Comparison of ENCODE assay signal across 8 cellular contexts in genomic region chr17:46770818-46771600, GRCh38. TPM values are rescaled to one million over a fixed set of nuclear protein-coding genes. Genes with fewer than 3 reads are reported as not detected.
DNase-seq lines count a peak whose midpoint lies in the region; ATAC-seq and TF ChIP-seq lines count a peak whose summit lies in the region.

No MANE protein-coding gene starts in this region.

- TF ChIP-seq POLR2A in HCT116 (IDR thresholded peaks at IDR 0.05; ENCODE audit: borderline replicate concordance, extremely low read depth, insufficient read depth, insufficient read length) (no peak), tibial nerve (IDR thresholded peaks at IDR 0.05) (no peak)

- H3K36me3 Mint-ChIP-seq in CD8-positive, alpha-beta memory T cell, result no peaks in the 10 kb centered on the region
- no peaks in the 10 kb centered on the region for H3K36me3 Mint-ChIP-seq in dendritic cell treated with granulocyte-macrophage colony-stimulating factor and Interleukin-4, amounts not matched to agents 40 ng/mL and 50 ng/mL, for 4 days (ENCODE audit: low read depth)

- H4K91ac ChIP-seq in mesenchymal stem cell (ENCODE audit: low read length), result peak overlapping the region; percentile 41

- RAD21 ChIA-PET in HCT116 (lab: Charles Lee; ENCODE audit: low non-redundant PET in 1 of 2, low total read pairs in 2 of 2, uncharacterized antibody in 2 of 2, unreplicated experiment in 2 of 2), result no interaction called here

- H3K4me3 Mint-ChIP-seq in CD8-positive, alpha-beta memory T cell, result peak overlapping the region; percentile 50 to 81 (median 64)
- peak overlapping the region; percentile 42 for H3K4me3 Mint-ChIP-seq in dendritic cell treated with granulocyte-macrophage colony-stimulating factor and Interleukin-4, amounts not matched to agents 40 ng/mL and 50 ng/mL, for 4 days

- H3K79me1 ChIP-seq in mesenchymal stem cell (replicated peaks; ENCODE audit: low read length, poor library complexity, severe bottlenecking), result peaks cover 5% of the 10 kb centered on the region

- no peak overlapping the region for H3K27ac Mint-ChIP-seq in CD8-positive, alpha-beta memory T cell
- no peak overlapping the region for H3K27ac Mint-ChIP-seq in dendritic cell treated with granulocyte-macrophage colony-stimulating factor and Interleukin-4, amounts not matched to agents 40 ng/mL and 50 ng/mL, for 4 days

- H3K9me2 ChIP-seq in HCT116 (ENCODE audit: insufficient read depth), result no peaks in the 10 kb centered on the region

- peak; percentile 76 for ATAC-seq in HCT116
- ATAC-seq in RWPE2 (ENCODE audit: low read depth), result peak; percentile 65
- ATAC-seq in GM21526 (IDR thresholded peaks at IDR 0.05; ENCODE audit: low FRiP score, unreplicated experiment), result no peak
- no peak for ATAC-seq in GM21723 (IDR thresholded peaks at IDR 0.05; ENCODE audit: unreplicated experiment)

- H3K18ac ChIP-seq in mesenchymal stem cell (ENCODE audit: low read depth in 1 of 2, low read length in 2 of 2), result peak overlapping the region in 1 of 2 experiments; percentile 73

- no TSS peak for BruUV-seq in HCT116 (replicated peaks; lab: Mats Ljungman, UMichigan)

- TF ChIP-seq CTCF in HCT116 (IDR thresholded peaks at IDR 0.05 in 2 of 3, conservative IDR thresholded peaks at IDR 0.05 in 1 of 3; ENCODE audit: borderline replicate concordance in 1 of 3, insufficient read depth in 1 of 3, low read depth in 2 of 3, low read length in 2 of 3) (no peak), RWPE2 (IDR thresholded peaks at IDR 0.05; ENCODE audit: poor library complexity, severe bottlenecking) (no peak), tibial nerve (IDR thresholded peaks at IDR 0.05) (no peak)

- no peaks in the 10 kb centered on the region for H4K20me1 ChIP-seq in HCT116 (ENCODE audit: insufficient read depth)

- no peak for TF ChIP-seq RAD21 in HCT116 (IDR thresholded peaks at IDR 0.05; ENCODE audit: low read depth)

- H2AFZ ChIP-seq in HCT116 (ENCODE audit: low read depth, low read length, poor library complexity, severe bottlenecking) (peak overlapping the region; percentile 71), mesenchymal stem cell (ENCODE audit: low read depth, low read length) (peak overlapping the region; percentile 88)

- no peak overlapping the region for H2AK5ac ChIP-seq in mesenchymal stem cell (ENCODE audit: low read length, severe bottlenecking)

- peak overlapping the region; percentile 40 for H2BK5ac ChIP-seq in mesenchymal stem cell (ENCODE audit: low read depth, low read length, poor library complexity, severe bottlenecking)

- peak overlapping the region; percentile 87 for H4K8ac ChIP-seq in mesenchymal stem cell (ENCODE audit: low read length)

- H3K27ac ChIP-seq in CD8-positive, alpha-beta memory T cell (ENCODE audit: low read depth, low read length), result peak overlapping the region; percentile 24
- H3K27ac ChIP-seq in HCT116 (ENCODE audit: low read depth, low read length) (peak overlapping the region; percentile 79), RWPE2 (ENCODE audit: poor library complexity, severe bottlenecking) (peak overlapping the region; percentile 57), mesenchymal stem cell (ENCODE audit: low read length, poor library complexity, severe bottlenecking) (no peak overlapping the region), tibial nerve (peak overlapping the region in 2 of 4 donors; percentile 17 to 40)

- no peak overlapping the region for H3K14ac ChIP-seq in mesenchymal stem cell (ENCODE audit: low read length in 2 of 2)

- DNase-seq in CD8-positive, alpha-beta memory T cell, result peak in 1 of 5 donors; percentile 56
- DNase-seq in HCT116 (ENCODE audit: low read depth, low spot score) (no peak), RWPE2 (ENCODE audit: low spot score) (no peak), mesenchymal stem cell (peak; percentile 63), tibial nerve (ENCODE audit: low spot score in 2 of 2) (no peak)

- 5% methylated on average over 30 of the region's 79 CpGs for WGBS in mesenchymal stem cell
- WGBS in tibial nerve, 2 donors, result 12 to 15% methylated on average over 8 to 33 of the region's 79 CpGs

- H3K4me2 ChIP-seq in HCT116 (ENCODE audit: low read length) (peak overlapping the region; percentile 98), mesenchymal stem cell (ENCODE audit: low read length, poor library complexity, severe bottlenecking) (peak overlapping the region; percentile 62)

- H3K9ac ChIP-seq in HCT116 (ENCODE audit: low read length), result peak overlapping the region; percentile 81
- H3K9ac ChIP-seq in mesenchymal stem cell (ENCODE audit: low read length), result peak overlapping the region; percentile 8

- peak overlapping the region in 1 of 2 experiments; percentile 30 for H3K4ac ChIP-seq in mesenchymal stem cell (ENCODE audit: low read depth in 1 of 2, low read length in 2 of 2)

- H3K9me3 ChIP-seq in CD8-positive, alpha-beta memory T cell (ENCODE audit: low read length), result no peaks in the 10 kb centered on the region
- H3K9me3 ChIP-seq in HCT116 (ENCODE audit: control insufficient read depth in 1 of 2, insufficient read depth in 1 of 2, low read depth in 1 of 2, low read length in 2 of 2), result no peaks in the 10 kb centered on the region
- H3K9me3 ChIP-seq in RWPE2 (ENCODE audit: severe bottlenecking), result no peaks in the 10 kb centered on the region
- H3K9me3 ChIP-seq in mesenchymal stem cell (ENCODE audit: control insufficient read depth, low read length), result no peaks in the 10 kb centered on the region
- H3K9me3 ChIP-seq in tibial nerve, result no peaks in the 10 kb centered on the region

- CTCF ChIA-PET in CD8-positive, alpha-beta memory T cell (lab: Charles Lee), result no interaction called here
- CTCF ChIA-PET in HCT116 (lab: Charles Lee), result no interaction called here

- H2BK12ac ChIP-seq in mesenchymal stem cell (ENCODE audit: low read length in 2 of 2), result no peak overlapping the region

- H3K4me1 ChIP-seq in CD8-positive, alpha-beta memory T cell (ENCODE audit: insufficient read depth, low read length), result peaks cover 15% of the 10 kb centered on the region
- H3K4me1 ChIP-seq in HCT116 (ENCODE audit: control insufficient read depth in 1 of 2, insufficient read depth in 2 of 2, low read length in 2 of 2) (peaks cover 34 to 82% of the 10 kb centered on the region in 2 experiments), RWPE2 (ENCODE audit: insufficient read depth, poor library complexity, severe bottlenecking) (no peaks in the 10 kb centered on the region), mesenchymal stem cell (ENCODE audit: control insufficient read depth, insufficient read depth, low read depth, low read length) (peaks cover 29% of the 10 kb centered on the region), tibial nerve (peaks cover 0 to 32% (median 8%) of the 10 kb centered on the region in 4 donors)

- H3K4me1 Mint-ChIP-seq in CD8-positive, alpha-beta memory T cell, result peaks cover 4 to 27% (median 9%) of the 10 kb centered on the region in 3 donors
- peaks cover 17% of the 10 kb centered on the region for H3K4me1 Mint-ChIP-seq in dendritic cell treated with granulocyte-macrophage colony-stimulating factor and Interleukin-4, amounts not matched to agents 40 ng/mL and 50 ng/mL, for 4 days (ENCODE audit: low read depth)

- no peak overlapping the region for H3K4me3 ChIP-seq in CD8-positive, alpha-beta memory T cell (ENCODE audit: low read length)
- peak overlapping the region; percentile 52 to 65 for H3K4me3 ChIP-seq in HCT116 (replicated peaks in 1 of 2; ENCODE audit: low read depth in 1 of 2, low read length in 2 of 2)
- H3K4me3 ChIP-seq in RWPE2 (ENCODE audit: severe bottlenecking), result peak overlapping the region; percentile 60
- H3K4me3 ChIP-seq in mesenchymal stem cell (ENCODE audit: insufficient read depth in 1 of 2, low read depth in 1 of 2, low read length in 2 of 2), result peak overlapping the region in 1 of 2 experiments; percentile 68
- peak overlapping the region in 3 of 4 donors; percentile 9 to 59 (median 51) for H3K4me3 ChIP-seq in tibial nerve

- POLR2A ChIA-PET in CD8-positive, alpha-beta memory T cell (lab: Charles Lee), result no interaction called here
- POLR2A ChIA-PET in HCT116 (lab: Charles Lee), result no interaction called here

- H3K23ac ChIP-seq in mesenchymal stem cell (ENCODE audit: low read length in 2 of 2), result no peak overlapping the region

- peaks cover 25 to 43% of the 10 kb centered on the region in 2 donors for H3K27me3 Mint-ChIP-seq in CD8-positive, alpha-beta memory T cell
- H3K27me3 Mint-ChIP-seq in dendritic cell treated with granulocyte-macrophage colony-stimulating factor and Interleukin-4, amounts not matched to agents 40 ng/mL and 50 ng/mL, for 4 days, result peaks cover 81% of the 10 kb centered on the region

- no peaks in the 10 kb centered on the region for H3K36me3 ChIP-seq in CD8-positive, alpha-beta memory T cell (ENCODE audit: insufficient read depth, low read length)
- H3K36me3 ChIP-seq in HCT116 (ENCODE audit: control insufficient read depth in 1 of 2, insufficient read depth in 2 of 2, low read length in 2 of 2) (no peaks in the 10 kb centered on the region), RWPE2 (ENCODE audit: low read depth) (no peaks in the 10 kb centered on the region), mesenchymal stem cell (ENCODE audit: control insufficient read depth in 1 of 2, insufficient read depth in 2 of 2, low read depth in 1 of 2, low read length in 2 of 2) (peaks cover 0 to 7% of the 10 kb centered on the region in 2 experiments), tibial nerve (no peaks in the 10 kb centered on the region)

- intact Hi-C loops in HCT116 (cut with micrococcal nuclease), result no loop called here
- intact Hi-C loops in dendritic cell treated with granulocyte-macrophage colony-stimulating factor and Interleukin-4, amounts not matched to agents 40 ng/mL and 50 ng/mL, for 4 days (cut with micrococcal nuclease), result no loop called here

- TF ChIP-seq EP300 in tibial nerve (IDR thresholded peaks at IDR 0.05), result no peak

- H2BK120ac ChIP-seq in mesenchymal stem cell (ENCODE audit: low read depth, low read length), result peak overlapping the region; percentile 91

- peak overlapping the region; percentile 56 for H2BK15ac ChIP-seq in mesenchymal stem cell (ENCODE audit: low read depth, poor library complexity, severe bottlenecking)

- no peaks in the 10 kb centered on the region for H3K79me2 ChIP-seq in HCT116 (ENCODE audit: insufficient read depth, low read length)

- peaks cover 30% of the 10 kb centered on the region for H3K27me3 ChIP-seq in CD8-positive, alpha-beta memory T cell (ENCODE audit: insufficient read depth, low read length, poor library complexity, severe bottlenecking)
- H3K27me3 ChIP-seq in HCT116 (ENCODE audit: insufficient read depth, low read length) (no peaks in the 10 kb centered on the region), RWPE2 (ENCODE audit: insufficient read depth, poor library complexity, severe bottlenecking) (no peaks in the 10 kb centered on the region), mesenchymal stem cell (ENCODE audit: control insufficient read depth in 1 of 2, insufficient read depth in 1 of 2, low read length in 2 of 2) (peaks cover 0 to 17% of the 10 kb centered on the region in 2 experiments), tibial nerve (peaks cover 0 to 51% of the 10 kb centered on the region in 2 donors)

- peaks cover 0 to 2% (median 0%) of the 10 kb centered on the region in 5 donors for H3K9me3 Mint-ChIP-seq in CD8-positive, alpha-beta memory T cell
- no peaks in the 10 kb centered on the region for H3K9me3 Mint-ChIP-seq in dendritic cell treated with granulocyte-macrophage colony-stimulating factor and Interleukin-4, amounts not matched to agents 40 ng/mL and 50 ng/mL, for 4 days

RNA-seq across cellular contexts. Expression of gene WNT3, which starts 47.5 kb away (rescaled TPM):
- total RNA-seq in CD8-positive, alpha-beta memory T cell, result not detected
- polyA plus RNA-seq in CD8-positive, alpha-beta memory T cell, result not detected
- total RNA-seq in HCT116 (2021; ENCODE audit: unreplicated experiment) (5.5 TPM), tibial nerve (under 1 TPM; 0.21 to 0.90 (median 0.73) TPM)
- 3.4 TPM in 2 replicates for polyA plus RNA-seq in HCT116 (2012)
- 1.1 TPM for polyA plus RNA-seq in mesenchymal stem cell (2013, experiment 1 of 2)
- polyA plus RNA-seq in mesenchymal stem cell (2013, experiment 2 of 2), result 1.1 TPM

Comparison
In these comparisons a context has a peak if more than half of its experiments do, and no peak if none do; other contexts are left out.
1. ATAC-seq: peak in HCT116 (single experiment) and RWPE2 (single experiment); none in GM21526 (single experiment) and GM21723 (single experiment).